ENCODE assay signal across 8 cellular contexts in genomic region chr9:6759114-6759977, GRCh38. TPM values are rescaled to one million over a fixed set of nuclear protein-coding genes. Genes with fewer than 3 reads are reported as not detected.
DNase-seq lines count a peak whose midpoint lies in the region; ATAC-seq and TF ChIP-seq lines count a peak whose summit lies in the region.

No MANE protein-coding gene starts in this region.

- TF ChIP-seq CTCF in endothelial cell (IDR thresholded peaks at IDR 0.05; ENCODE audit: unreplicated experiment) (no peak), neural cell (IDR thresholded peaks at IDR 0.05; ENCODE audit: poor library complexity, severe bottlenecking) (no peak)

- H3K27me3 Mint-ChIP-seq in activated CD4-positive, alpha-beta T cell treated with anti-CD3 and anti-CD28 coated beads, Interleukin-2, amount 10 ng/mL, durations not matched to agents 24 days and 14 days = no peaks in the 10 kb centered on the region
- H3K27me3 Mint-ChIP-seq in endothelial cell (ENCODE audit: unreplicated experiment) = peaks cover 10% of the 10 kb centered on the region

- peak overlapping the region; percentile 73 for H3K4me2 ChIP-seq in neural cell (ENCODE audit: low read length)

- in situ Hi-C loops in G401 (cut with HindIII; ENCODE audit: low sequenced_read_pairs) = no loop called here

- ATAC-seq in GM21529 (IDR thresholded peaks at IDR 0.05; ENCODE audit: unreplicated experiment) (peak; percentile 10), sciatic nerve (no peak), HG02571 (IDR thresholded peaks at IDR 0.05; ENCODE audit: unreplicated experiment) (no peak)

- no peaks in the 10 kb centered on the region for H3K79me2 ChIP-seq in neural cell (replicated peaks; ENCODE audit: insufficient read depth, low read length)

- no peaks in the 10 kb centered on the region for H3K27me3 ChIP-seq in neural cell (ENCODE audit: insufficient read depth, low read depth, low read length)

- peaks cover 12% of the 10 kb centered on the region for H3K36me3 Mint-ChIP-seq in activated CD4-positive, alpha-beta T cell treated with anti-CD3 and anti-CD28 coated beads, Interleukin-2, amount 10 ng/mL, durations not matched to agents 24 days and 14 days (ENCODE audit: low read depth)
- H3K36me3 Mint-ChIP-seq in endothelial cell (ENCODE audit: low read depth, unreplicated experiment) = no peaks in the 10 kb centered on the region

- H3K9me3 Mint-ChIP-seq in activated CD4-positive, alpha-beta T cell treated with anti-CD3 and anti-CD28 coated beads, Interleukin-2, amount 10 ng/mL, durations not matched to agents 24 days and 14 days = peaks cover 6% of the 10 kb centered on the region
- no peaks in the 10 kb centered on the region for H3K9me3 Mint-ChIP-seq in endothelial cell (ENCODE audit: unreplicated experiment)

- H3K9me3 ChIP-seq in neural cell (ENCODE audit: low read length) = no peaks in the 10 kb centered on the region

- no peaks in the 10 kb centered on the region for H3F3A ChIP-seq in neural cell (ENCODE audit: insufficient read depth, low read length, poor library complexity, severe bottlenecking)

- H3K9ac ChIP-seq in neural cell (ENCODE audit: low read length) = peak overlapping the region; percentile 77

- no peaks in the 10 kb centered on the region for H3K36me3 ChIP-seq in neural cell (ENCODE audit: insufficient read depth, low read length)

- H3K27ac ChIP-seq in neural cell (ENCODE audit: low read length) = peak overlapping the region; percentile 45

- TF ChIP-seq EP300 in neural cell (conservative IDR thresholded peaks at IDR 0.05; ENCODE audit: poor library complexity, severe bottlenecking) = no peak

- peak overlapping the region; percentile 100 for H3K4me3 ChIP-seq in neural cell (ENCODE audit: low read length)

- H3K4me1 Mint-ChIP-seq in activated CD4-positive, alpha-beta T cell treated with anti-CD3 and anti-CD28 coated beads, Interleukin-2, amount 10 ng/mL, durations not matched to agents 24 days and 14 days = peaks cover 38% of the 10 kb centered on the region
- peaks cover 13% of the 10 kb centered on the region for H3K4me1 Mint-ChIP-seq in endothelial cell (ENCODE audit: unreplicated experiment)

- H3K27ac Mint-ChIP-seq in activated CD4-positive, alpha-beta T cell treated with anti-CD3 and anti-CD28 coated beads, Interleukin-2, amount 10 ng/mL, durations not matched to agents 24 days and 14 days = peak overlapping the region; percentile 97
- H3K27ac Mint-ChIP-seq in endothelial cell (ENCODE audit: unreplicated experiment) = peak overlapping the region; percentile 78

- no peaks in the 10 kb centered on the region for H4K20me1 ChIP-seq in neural cell (ENCODE audit: insufficient read depth)

- intact Hi-C loops in activated CD4-positive, alpha-beta T cell treated with anti-CD3 and anti-CD28 coated beads, Interleukin-2, amount 10 ng/mL, durations not matched to agents 24 days and 14 days (cut with micrococcal nuclease) = loop anchor here (2.0 to 10.0 kb wide), 4 partner anchors 133 to 1132 kb away; partner anchors contain the start of gene RIC1
- intact Hi-C loops in sciatic nerve (cut with DNase I) = no loop called here

- DNase-seq in G401 (ENCODE audit: low spot score) (peak; percentile 48), Kasumi-1 (lab: John Stamatoyannopoulos, UW) (peak; percentile 9 to 14), endothelial cell (ENCODE audit: low spot score) (no peak), sciatic nerve (ENCODE audit: low spot score) (no peak)
- no peak for DNase-seq in activated CD4-positive, alpha-beta T cell treated with anti-CD3 and anti-CD28 coated beads, Interleukin-2, amount 10 ng/mL, durations not matched to agents 24 days and 14 days

- peak overlapping the region; percentile 97 for H3K4me3 Mint-ChIP-seq in activated CD4-positive, alpha-beta T cell treated with anti-CD3 and anti-CD28 coated beads, Interleukin-2, amount 10 ng/mL, durations not matched to agents 24 days and 14 days
- peak overlapping the region; percentile 95 for H3K4me3 Mint-ChIP-seq in endothelial cell (ENCODE audit: unreplicated experiment)

- H2AFZ ChIP-seq in neural cell (ENCODE audit: low read depth, low read length) = no peak overlapping the region

- no peaks in the 10 kb centered on the region for H3K9me2 ChIP-seq in neural cell (ENCODE audit: insufficient read depth, low read length)

- TF ChIP-seq RAD21 in neural cell (conservative IDR thresholded peaks at IDR 0.05) = no peak

TF ChIP-seq in neural cell, 6 proteins besides CTCF, POLR2A, EP300 and RAD21:
- no peak for TF ChIP-seq SMC3 (conservative IDR thresholded peaks at IDR 0.05; ENCODE audit: poor library complexity)
- TF ChIP-seq, protein P1, sequence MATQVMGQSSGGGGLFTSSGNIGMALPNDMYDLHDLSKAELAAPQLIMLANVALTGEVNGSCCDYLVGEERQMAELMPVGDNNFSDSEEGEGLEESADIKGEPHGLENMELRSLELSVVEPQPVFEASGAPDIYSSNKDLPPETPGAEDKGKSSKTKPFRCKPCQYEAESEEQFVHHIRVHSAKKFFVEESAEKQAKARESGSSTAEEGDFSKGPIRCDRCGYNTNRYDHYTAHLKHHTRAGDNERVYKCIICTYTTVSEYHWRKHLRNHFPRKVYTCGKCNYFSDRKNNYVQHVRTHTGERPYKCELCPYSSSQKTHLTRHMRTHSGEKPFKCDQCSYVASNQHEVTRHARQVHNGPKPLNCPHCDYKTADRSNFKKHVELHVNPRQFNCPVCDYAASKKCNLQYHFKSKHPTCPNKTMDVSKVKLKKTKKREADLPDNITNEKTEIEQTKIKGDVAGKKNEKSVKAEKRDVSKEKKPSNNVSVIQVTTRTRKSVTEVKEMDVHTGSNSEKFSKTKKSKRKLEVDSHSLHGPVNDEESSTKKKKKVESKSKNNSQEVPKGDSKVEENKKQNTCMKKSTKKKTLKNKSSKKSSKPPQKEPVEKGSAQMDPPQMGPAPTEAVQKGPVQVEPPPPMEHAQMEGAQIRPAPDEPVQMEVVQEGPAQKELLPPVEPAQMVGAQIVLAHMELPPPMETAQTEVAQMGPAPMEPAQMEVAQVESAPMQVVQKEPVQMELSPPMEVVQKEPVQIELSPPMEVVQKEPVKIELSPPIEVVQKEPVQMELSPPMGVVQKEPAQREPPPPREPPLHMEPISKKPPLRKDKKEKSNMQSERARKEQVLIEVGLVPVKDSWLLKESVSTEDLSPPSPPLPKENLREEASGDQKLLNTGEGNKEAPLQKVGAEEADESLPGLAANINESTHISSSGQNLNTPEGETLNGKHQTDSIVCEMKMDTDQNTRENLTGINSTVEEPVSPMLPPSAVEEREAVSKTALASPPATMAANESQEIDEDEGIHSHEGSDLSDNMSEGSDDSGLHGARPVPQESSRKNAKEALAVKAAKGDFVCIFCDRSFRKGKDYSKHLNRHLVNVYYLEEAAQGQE (IDR thresholded peaks at IDR 0.05; ENCODE audit: borderline replicate concordance) = no peak
- TF ChIP-seq POLR2AphosphoS5 (IDR thresholded peaks at IDR 0.05) = no peak
- TF ChIP-seq EZH2 (IDR thresholded peaks at IDR 0.05; ENCODE audit: borderline replicate concordance, insufficient read depth, low read length, poor library complexity, severe bottlenecking) = no peak
- TF ChIP-seq TAF1 (IDR thresholded peaks at IDR 0.05; ENCODE audit: low read depth) = no peak

RNA-seq across cellular contexts. Expression of gene KDM4C, which starts 1.6 kb away (rescaled TPM):
- 9.3 and 12.7 TPM in 2 replicates for total RNA-seq in G401 (2014; rRNA removed; shearing (Covaris generic))
- 36.4 and 39.8 TPM in 2 replicates for total RNA-seq in activated CD4-positive, alpha-beta T cell treated with anti-CD3 and anti-CD28 coated beads, Interleukin-2, amount 10 ng/mL, durations not matched to agents 24 days and 14 days
- total RNA-seq in endothelial cell (ENCODE audit: unreplicated experiment) (21.0 TPM), sciatic nerve (51.1 TPM)
- 20.7 and 21.1 TPM in 2 replicates for polyA plus RNA-seq in neural cell
- 53.3 and 61.5 TPM in 2 replicates for polyA minus RNA-seq in neural cell

Comparison
In these comparisons a context has a peak if more than half of its experiments do, and no peak if none do; other contexts are left out.
1. DNase-seq: peak in G401 (single experiment) and Kasumi-1 (2 of 2); none in activated CD4-positive, alpha-beta T cell treated with anti-CD3 and anti-CD28 coated beads, Interleukin-2, amount 10 ng/mL, durations not matched to agents 24 days and 14 days (single experiment), endothelial cell (single experiment) and sciatic nerve (single experiment).